In the genomic region with DNA sequence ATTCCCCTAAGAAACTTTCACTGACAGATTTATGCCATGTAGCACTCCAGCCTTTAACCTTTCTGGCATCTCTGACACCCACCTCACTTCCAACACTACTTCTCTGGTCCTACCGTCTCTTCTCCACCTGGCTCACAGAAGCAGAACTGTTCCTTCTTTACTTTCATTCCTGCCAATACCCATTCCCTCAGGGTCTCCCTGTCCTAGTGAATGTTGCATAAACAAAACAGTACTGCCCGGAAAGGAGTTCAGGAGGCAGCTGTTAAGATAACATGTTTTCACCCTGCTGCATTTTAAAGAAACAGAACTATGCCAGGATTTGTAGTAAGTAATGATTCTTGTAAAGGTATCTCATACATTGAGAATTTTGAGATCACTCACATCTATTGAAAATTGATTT, we compare ENCODE assay signal across 28 cellular contexts.
"Had no signal": no experiment of that assay in that cellular context is flagged by ENCODE, and none has a peak within 500 bp of the region (broad histone marks: within the 10 kb centered on the region; RNA-seq: fewer than 3 reads in every experiment).

No MANE protein-coding gene starts in this region.

- ATAC-seq: left ventricle myocardium superior; lower lobe of right lung; naive thymus-derived CD4-positive, alpha-beta T cell; sciatic nerve; stimulated activated naive CD8-positive, alpha-beta T cell treated with anti-CD3 and anti-CD28 coated beads, Interleukin-15, amount 100 ng/mL, for 72 hours had no signal

- H3K27ac Mint-ChIP-seq: dendritic cell treated with granulocyte-macrophage colony-stimulating factor and Interleukin-4, amounts not matched to agents 40 ng/mL and 50 ng/mL, for 4 days; immature natural killer cell; naive thymus-derived CD4-positive, alpha-beta T cell; nephron; progenitor cell of endocrine pancreas; stimulated activated naive CD8-positive, alpha-beta T cell treated with anti-CD3 and anti-CD28 coated beads, Interleukin-15, amount 100 ng/mL, for 72 hours had no signal

- H3K4me2 ChIP-seq: smooth muscle cell had no signal

- H3K36me3 ChIP-seq: colonic mucosa, lower lobe of right lung, neutrophil, right atrium auricular region, suprapubic skin, transverse colon, vagina had no signal

- H3K9me3 Mint-ChIP-seq: dendritic cell treated with granulocyte-macrophage colony-stimulating factor and Interleukin-4, amounts not matched to agents 40 ng/mL and 50 ng/mL, for 4 days; stimulated activated naive CD8-positive, alpha-beta T cell treated with anti-CD3 and anti-CD28 coated beads, Interleukin-15, amount 100 ng/mL, for 72 hours had no signal

- DNase-seq: colonic mucosa; effector CD8-positive, alpha-beta T cell; erythroblast; hypothalamus; immature natural killer cell; left ventricle myocardium superior; lower lobe of right lung; midbrain; naive thymus-derived CD4-positive, alpha-beta T cell; stimulated activated CD4-positive, alpha-beta T cell treated with anti-CD3 and anti-CD28 coated beads, Interleukin-12 subunit alpha, Interleukin-12 subunit beta, amount 100 ng/mL, for 4 hours; stimulated activated CD4-positive, alpha-beta T cell treated with anti-CD3 and anti-CD28 coated beads, Interleukin-1b, Interleukin-23, amount 100 ng/mL, for 48 hours; stimulated activated CD4-positive, alpha-beta T cell treated with anti-CD3 and anti-CD28 coated beads, Interleukin-4, amount 100 ng/mL, for 1 hour; stimulated activated CD8-positive, alpha-beta memory T cell treated with anti-CD3 and anti-CD28 coated beads, Interleukin-4, amount 100 ng/mL, for 48 hours; stimulated activated naive CD4-positive, alpha-beta T cell; stimulated activated naive CD8-positive, alpha-beta T cell treated with anti-CD3 and anti-CD28 coated beads, Interleukin-15, amount 100 ng/mL, for 72 hours; transverse colon had no signal

- H3K79me2 ChIP-seq: parathyroid adenoma had no signal

- H3K4me1 ChIP-seq: colonic mucosa, lower lobe of right lung, parathyroid adenoma, right atrium auricular region, suprapubic skin, transverse colon, vagina had no signal

- H3K9ac ChIP-seq: parathyroid adenoma had no signal

- H3K4me1 Mint-ChIP-seq: stimulated activated naive CD8-positive, alpha-beta T cell treated with anti-CD3 and anti-CD28 coated beads, Interleukin-15, amount 100 ng/mL, for 72 hours had no signal

- H2AFZ ChIP-seq: parathyroid adenoma had no signal

- FAIRE-seq: frontal cortex, keratinocyte had no signal

- H3K4me3 ChIP-seq: colonic mucosa, lower lobe of right lung, right atrium auricular region, smooth muscle cell, suprapubic skin, transverse colon, vagina had no signal

- H3K27me3 ChIP-seq: colonic mucosa, neutrophil, right atrium auricular region, suprapubic skin, transverse colon, vagina had no signal

- H3K27me3 Mint-ChIP-seq: progenitor cell of endocrine pancreas had no signal

- H3K9me3 ChIP-seq: colonic mucosa, lower lobe of right lung, neutrophil, right atrium auricular region, transverse colon, vagina had no signal

- H3K27ac ChIP-seq: colonic mucosa, lower lobe of right lung, neutrophil, parathyroid adenoma, right atrium auricular region, suprapubic skin, transverse colon, vagina had no signal

- H3K36me3 Mint-ChIP-seq: immature natural killer cell; naive thymus-derived CD4-positive, alpha-beta T cell had no signal

- H3K4me3 Mint-ChIP-seq: dendritic cell treated with granulocyte-macrophage colony-stimulating factor and Interleukin-4, amounts not matched to agents 40 ng/mL and 50 ng/mL, for 4 days; immature natural killer cell; naive thymus-derived CD4-positive, alpha-beta T cell; nephron; stimulated activated naive CD8-positive, alpha-beta T cell treated with anti-CD3 and anti-CD28 coated beads, Interleukin-15, amount 100 ng/mL, for 72 hours had no signal
